Comparison of ENCODE assay signal across 15 cellular contexts in genomic region chr9:127116946-127117345, GRCh38. TPM values are rescaled to one million over a fixed set of nuclear protein-coding genes. Genes with fewer than 3 reads are reported as not detected.
A peak's percentile ranks its signal among the peaks of the same experiment; 100 is the strongest.
DNase-seq lines count a peak whose midpoint lies in the region; ATAC-seq and TF ChIP-seq lines count a peak whose summit lies in the region.
"Had no signal": no experiment of that assay in that cellular context is flagged by ENCODE, and none has a peak within 500 bp of the region (broad histone marks: within the 10 kb centered on the region; RNA-seq: fewer than 3 reads in every experiment).

No MANE protein-coding gene starts in this region.

- H3K36me3 Mint-ChIP-seq in endodermal cell (ENCODE audit: low read depth) (peaks cover 6% of the 10 kb centered on the region), endothelial cell (ENCODE audit: low read depth, unreplicated experiment) (no peaks in the 10 kb centered on the region)
- H3K36me3 Mint-ChIP-seq in activated T-helper 2 cell treated with anti-CD3 and anti-CD28 coated beads, Interferon-gamma antibody, Interleukin-2, Interleukin-4, amounts not matched to agents 10 μg/mL and 5 μg/mL and 100 μg/mL, durations not matched to agents 14 hours and 24 hours and 36 hours (ENCODE audit: low read depth), result no peaks in the 10 kb centered on the region

- ATAC-seq in sciatic nerve, result no peak

- H3K9ac ChIP-seq in endodermal cell (ENCODE audit: extremely low read depth, low read length, poor library complexity, severe bottlenecking), result no peak overlapping the region

- H3K4me3 ChIP-seq in endodermal cell (ENCODE audit: low read length), result no peak overlapping the region
- H3K4me3 ChIP-seq: transverse colon had no signal

- no peaks in the 10 kb centered on the region for H3K27me3 ChIP-seq in endodermal cell (ENCODE audit: control insufficient read depth, insufficient read depth, low read length, poor library complexity, severe bottlenecking)
- H3K27me3 ChIP-seq: transverse colon had no signal

- H3K27me3 Mint-ChIP-seq in endodermal cell (ENCODE audit: insufficient read depth), result peaks cover 2% of the 10 kb centered on the region
- peaks cover 4% of the 10 kb centered on the region for H3K27me3 Mint-ChIP-seq in endothelial cell (ENCODE audit: unreplicated experiment)
- peaks cover 28% of the 10 kb centered on the region for H3K27me3 Mint-ChIP-seq in activated T-helper 2 cell treated with anti-CD3 and anti-CD28 coated beads, Interferon-gamma antibody, Interleukin-2, Interleukin-4, amounts not matched to agents 10 μg/mL and 5 μg/mL and 100 μg/mL, durations not matched to agents 14 hours and 24 hours and 36 hours (ENCODE audit: low read depth)

- intact Hi-C loops in sciatic nerve (cut with DNase I), result no loop called here
- intact Hi-C loops in activated T-helper 2 cell treated with anti-CD3 and anti-CD28 coated beads, Interferon-gamma antibody, Interleukin-2, Interleukin-4, amounts not matched to agents 10 μg/mL and 5 μg/mL and 100 μg/mL, durations not matched to agents 14 hours and 24 hours and 36 hours (cut with micrococcal nuclease), result no loop called here

- peaks cover 56% of the 10 kb centered on the region for H3K4me1 Mint-ChIP-seq in endodermal cell
- H3K4me1 Mint-ChIP-seq in endothelial cell (ENCODE audit: unreplicated experiment), result peaks cover 8% of the 10 kb centered on the region
- H3K4me1 Mint-ChIP-seq in activated T-helper 2 cell treated with anti-CD3 and anti-CD28 coated beads, Interferon-gamma antibody, Interleukin-2, Interleukin-4, amounts not matched to agents 10 μg/mL and 5 μg/mL and 100 μg/mL, durations not matched to agents 14 hours and 24 hours and 36 hours (ENCODE audit: low read depth), result peaks cover 13% of the 10 kb centered on the region

- peaks cover 30% of the 10 kb centered on the region for H3K4me1 ChIP-seq in endodermal cell (ENCODE audit: control insufficient read depth, insufficient read depth, low read length)

- 71 to 89% methylated on average over 2 of the region's 2 CpGs for WGBS in endodermal cell (ENCODE audit: insufficient coverage in 1 of 2, insufficient read length in 1 of 2), 2 experiments

- peak overlapping the region; percentile 76 for H3K27ac ChIP-seq in KOPT-K1 (ENCODE audit: low read depth, low read length, poor library complexity, severe bottlenecking)
- H3K27ac ChIP-seq in endodermal cell (ENCODE audit: low read depth, low read length), result no peak overlapping the region
- H3K27ac ChIP-seq: 22Rv1, transverse colon had no signal

- H3K27ac Mint-ChIP-seq in endodermal cell (peak overlapping the region; percentile 78), endothelial cell (ENCODE audit: unreplicated experiment) (no peak overlapping the region)
- no peak overlapping the region for H3K27ac Mint-ChIP-seq in activated T-helper 2 cell treated with anti-CD3 and anti-CD28 coated beads, Interferon-gamma antibody, Interleukin-2, Interleukin-4, amounts not matched to agents 10 μg/mL and 5 μg/mL and 100 μg/mL, durations not matched to agents 14 hours and 24 hours and 36 hours

- H3K9me3 ChIP-seq in KOPT-K1 (ENCODE audit: insufficient read depth, low read length, poor library complexity, severe bottlenecking), result no peaks in the 10 kb centered on the region
- no peaks in the 10 kb centered on the region for H3K9me3 ChIP-seq in endodermal cell (ENCODE audit: control insufficient read depth, low read length)
- H3K9me3 ChIP-seq: Caco-2, transverse colon had no signal

- TF ChIP-seq CTCF in endodermal cell (conservative IDR thresholded peaks at IDR 0.05), result no peak
- TF ChIP-seq CTCF in endothelial cell (IDR thresholded peaks at IDR 0.05; ENCODE audit: unreplicated experiment), result no peak

- H3K36me3 ChIP-seq in KOPT-K1 (ENCODE audit: insufficient read depth, low read length) (no peaks in the 10 kb centered on the region), endodermal cell (ENCODE audit: control insufficient read depth, insufficient read depth, low read length) (no peaks in the 10 kb centered on the region)
- H3K36me3 ChIP-seq: transverse colon had no signal

- H3K9me3 Mint-ChIP-seq in endodermal cell, result no peaks in the 10 kb centered on the region
- no peaks in the 10 kb centered on the region for H3K9me3 Mint-ChIP-seq in endothelial cell (ENCODE audit: unreplicated experiment)
- no peaks in the 10 kb centered on the region for H3K9me3 Mint-ChIP-seq in activated T-helper 2 cell treated with anti-CD3 and anti-CD28 coated beads, Interferon-gamma antibody, Interleukin-2, Interleukin-4, amounts not matched to agents 10 μg/mL and 5 μg/mL and 100 μg/mL, durations not matched to agents 14 hours and 24 hours and 36 hours

- H3K4me3 Mint-ChIP-seq in endodermal cell (no peak overlapping the region), endothelial cell (ENCODE audit: unreplicated experiment) (no peak overlapping the region)
- no peak overlapping the region for H3K4me3 Mint-ChIP-seq in activated T-helper 2 cell treated with anti-CD3 and anti-CD28 coated beads, Interferon-gamma antibody, Interleukin-2, Interleukin-4, amounts not matched to agents 10 μg/mL and 5 μg/mL and 100 μg/mL, durations not matched to agents 14 hours and 24 hours and 36 hours (ENCODE audit: low read depth)

- DNase-seq in DMS53 (lab: John Stamatoyannopoulos, UW) (peak; percentile 19), DMS53 treated with DMSO at 0.1 percent for 48 hours (lab: John Stamatoyannopoulos, UW; ENCODE audit: unreplicated experiment) (no peak), endodermal cell (no peak), sciatic nerve (ENCODE audit: low spot score) (peak; percentile 47), endothelial cell (ENCODE audit: low spot score) (no peak), Ammon's horn (ENCODE audit: low spot score) (no peak)
- no peak for DNase-seq in activated T-helper 2 cell treated with anti-CD3 and anti-CD28 coated beads, Interferon-gamma antibody, Interleukin-2, Interleukin-4, amounts not matched to agents 10 μg/mL and 5 μg/mL and 100 μg/mL, durations not matched to agents 14 hours and 24 hours and 36 hours (ENCODE audit: low spot score)
- DNase-seq: activated CD4-positive, alpha-beta T cell treated with anti-CD3 and anti-CD28 coated beads, Interleukin-2, amount 50 U/mL, for 1 hour; activated naive CD4-positive, alpha-beta T cell treated with Interleukin-2 at 50 U/mL for 16 hours; Caco-2; NCI-H2227 treated with DMSO at 0.1 percent for 48 hours; small intestine; transverse colon had no signal

RNA-seq across cellular contexts. Expression of gene ANGPTL2, which starts 5.5 kb away (rescaled TPM):
- total RNA-seq in endodermal cell (10 to 100 TPM; 14.8 to 17.1 TPM), sciatic nerve (46.4 TPM), endothelial cell (ENCODE audit: unreplicated experiment) (5.7 TPM)
- 19.1 TPM for polyA plus RNA-seq in endodermal cell (2013, experiment 1 of 2)
- polyA plus RNA-seq in endodermal cell (2013, experiment 2 of 2), result 21.2 TPM
- not detected in 2 replicates for total RNA-seq in activated T-helper 2 cell treated with anti-CD3 and anti-CD28 coated beads, Interferon-gamma antibody, Interleukin-2, Interleukin-4, amounts not matched to agents 10 μg/mL and 5 μg/mL and 100 μg/mL, durations not matched to agents 14 hours and 24 hours and 36 hours
- total RNA-seq: Caco-2 had no signal

Comparison
In these comparisons a context has a peak if more than half of its experiments do, and no peak if none do; other contexts are left out.
1. DNase-seq: peak in DMS53 (single experiment) and sciatic nerve (single experiment); none in DMS53 treated with DMSO at 0.1 percent for 48 hours (single experiment), endodermal cell (single experiment), endothelial cell (single experiment), Ammon's horn (single experiment) and activated T-helper 2 cell treated with anti-CD3 and anti-CD28 coated beads, Interferon-gamma antibody, Interleukin-2, Interleukin-4, amounts not matched to agents 10 μg/mL and 5 μg/mL and 100 μg/mL, durations not matched to agents 14 hours and 24 hours and 36 hours (single experiment).